In genomic region chr20:46210672-46211330, GRCh38 we compare ENCODE assay signal across 23 cellular contexts.
DNase-seq lines count a peak whose midpoint lies in the region; ATAC-seq and TF ChIP-seq lines count a peak whose summit lies in the region.
"Had no signal": no experiment of that assay in that cellular context is flagged by ENCODE, and none has a peak within 500 bp of the region (broad histone marks: within the 10 kb centered on the region; RNA-seq: fewer than 3 reads in every experiment).

No MANE protein-coding gene starts in this region.

- no peaks in the 10 kb centered on the region for H4K20me1 ChIP-seq in PC-9 (ENCODE audit: insufficient read depth)

- no peaks in the 10 kb centered on the region for H3K36me3 ChIP-seq in RWPE2 (ENCODE audit: low read depth)
- no peaks in the 10 kb centered on the region for H3K36me3 ChIP-seq in mesendoderm (ENCODE audit: control insufficient read depth, insufficient read depth, low read length)
- H3K36me3 ChIP-seq in PC-9 (ENCODE audit: low read depth), result no peaks in the 10 kb centered on the region
- H3K36me3 ChIP-seq: BE2C had no signal

- H2AK5ac ChIP-seq in mesendoderm (ENCODE audit: low read length), result no peak overlapping the region

- no peak overlapping the region for H2BK5ac ChIP-seq in mesendoderm (ENCODE audit: low read length)

- peak; percentile 29 for DNase-seq in NCI-H524 (lab: John Stamatoyannopoulos, UW)
- no peak for DNase-seq in NCI-H524 treated with DMSO at 0.1 percent for 48 hours (lab: John Stamatoyannopoulos, UW)
- DNase-seq in RWPE2 (ENCODE audit: low spot score), result peak; percentile 64
- peak; percentile 83 for DNase-seq in mesendoderm
- DNase-seq in amygdala (lab: John Stamatoyannopoulos, UW), result no peak
- no peak for DNase-seq in PC-9
- DNase-seq: ACHN; CD8-positive, alpha-beta memory T cell; DMS79 treated with DMSO at 0.1 percent for 48 hours; IMR-90; MM.1S; NCI-H2081 treated with DMSO at 0.1 percent for 48 hours; NCI-H226; NCI-H510A treated with DMSO at 0.1 percent for 48 hours; NCI-H774; SHP77 treated with DMSO at 0.1 percent for 48 hours had no signal

- no peak overlapping the region for H4K5ac ChIP-seq in mesendoderm (ENCODE audit: low read length)

- ATAC-seq in RWPE2 (ENCODE audit: low read depth) (no peak), HG03354 (IDR thresholded peaks at IDR 0.05; ENCODE audit: poor library complexity, severe bottlenecking, unreplicated experiment) (no peak), HG03520 (IDR thresholded peaks at IDR 0.05; ENCODE audit: unreplicated experiment) (no peak)
- ATAC-seq: Panc1 had no signal

- no peak overlapping the region for H3K9ac ChIP-seq in mesendoderm (ENCODE audit: low read length)
- H3K9ac ChIP-seq: KMS-11 had no signal

- intact Hi-C loops in PC-9 (cut with micrococcal nuclease; ENCODE audit: unreplicated experiment), result no loop called here

- no peak overlapping the region for H3K4ac ChIP-seq in mesendoderm (ENCODE audit: low read depth, low read length)

- WGBS in mesendoderm (ENCODE audit: extremely low coverage, insufficient coverage, low lambda C conversion rate), result no CpG with 5 or more reads among the region's 18 CpGs

- POLR2A ChIA-PET in PC-9 (lab: Charles Lee; ENCODE audit: unreplicated experiment), result no interaction called here

- H3K27ac ChIP-seq in RWPE2 (ENCODE audit: poor library complexity, severe bottlenecking), result no peak overlapping the region
- H3K27ac ChIP-seq in mesendoderm (ENCODE audit: low read depth, low read length), result no peak overlapping the region
- H3K27ac ChIP-seq in PC-9, result no peak overlapping the region
- H3K27ac ChIP-seq: 22Rv1, KMS-11, RWPE1 had no signal

- H3K4me2 ChIP-seq in mesendoderm (ENCODE audit: low read length) (no peak overlapping the region), PC-9 (no peak overlapping the region)
- H3K4me2 ChIP-seq: KMS-11 had no signal

- no peaks in the 10 kb centered on the region for H3K27me3 ChIP-seq in RWPE2 (ENCODE audit: insufficient read depth, poor library complexity, severe bottlenecking)
- H3K27me3 ChIP-seq in mesendoderm (ENCODE audit: insufficient read depth, low read length, poor library complexity), result no peaks in the 10 kb centered on the region
- H3K27me3 ChIP-seq in PC-9 (ENCODE audit: insufficient read depth, low read depth), result peaks cover 30% of the 10 kb centered on the region
- H3K27me3 ChIP-seq: BE2C had no signal

- TF ChIP-seq CTCF in RWPE2 (IDR thresholded peaks at IDR 0.05; ENCODE audit: poor library complexity, severe bottlenecking) (no peak), PC-9 (conservative IDR thresholded peaks at IDR 0.05) (no peak)

- no peak overlapping the region for H2BK15ac ChIP-seq in mesendoderm (replicated peaks; ENCODE audit: low read depth)

- no peak overlapping the region for H2BK120ac ChIP-seq in mesendoderm (ENCODE audit: low read depth, low read length)

- no peak overlapping the region for H4K8ac ChIP-seq in mesendoderm (ENCODE audit: low read depth, low read length)

- CTCF ChIA-PET in PC-9 (lab: Charles Lee), result no interaction called here

- H3K4me1 ChIP-seq in RWPE2 (ENCODE audit: insufficient read depth, poor library complexity, severe bottlenecking) (peaks cover 3% of the 10 kb centered on the region), mesendoderm (ENCODE audit: control insufficient read depth, low read depth, low read length) (peaks cover 2% of the 10 kb centered on the region), PC-9 (replicated peaks; ENCODE audit: insufficient read depth) (peaks cover 22% of the 10 kb centered on the region; the same call in 1 of the 2 replicates)

- H3K4me3 ChIP-seq in RWPE2 (ENCODE audit: severe bottlenecking), result no peak overlapping the region
- no peak overlapping the region for H3K4me3 ChIP-seq in mesendoderm (ENCODE audit: low read length)
- no peak overlapping the region for H3K4me3 ChIP-seq in PC-9

- BruUV-seq in PC-9 (replicated peaks; lab: Mats Ljungman, UMichigan), result no TSS peak

- no peak overlapping the region for H2AFZ ChIP-seq in PC-9

- H3K56ac ChIP-seq in mesendoderm (ENCODE audit: low read length), result peak overlapping the region; percentile 17

- no peaks in the 10 kb centered on the region for H3K79me2 ChIP-seq in mesendoderm (ENCODE audit: control insufficient read depth, insufficient read depth, low read length)
- H3K79me2 ChIP-seq in PC-9 (ENCODE audit: low read depth), result no peaks in the 10 kb centered on the region

- no peaks in the 10 kb centered on the region for H3K9me2 ChIP-seq in PC-9 (ENCODE audit: insufficient read depth)

- no peaks in the 10 kb centered on the region for H3F3A ChIP-seq in PC-9 (ENCODE audit: insufficient read depth, low read depth)

- no peaks in the 10 kb centered on the region for H3K79me1 ChIP-seq in mesendoderm (ENCODE audit: low read length)

- H3K18ac ChIP-seq in mesendoderm (ENCODE audit: low read length), result no peak overlapping the region

- no peak overlapping the region for H3K23ac ChIP-seq in mesendoderm (ENCODE audit: low read length)

- H3K9me3 ChIP-seq in RWPE2 (ENCODE audit: severe bottlenecking), result no peaks in the 10 kb centered on the region
- H3K9me3 ChIP-seq in PC-9 (ENCODE audit: insufficient read depth, low read depth), result no peaks in the 10 kb centered on the region
- H3K9me3 ChIP-seq: BE2C had no signal

Comparison
In these comparisons a context has a peak if more than half of its experiments do, and no peak if none do; other contexts are left out.
1. DNase-seq: peak in NCI-H524 (2 of 2), RWPE2 (single experiment) and mesendoderm (single experiment); none in NCI-H524 treated with DMSO at 0.1 percent for 48 hours (single experiment), amygdala (0 of 56) and PC-9 (0 of 2).